ENCODE assay signal across 23 cellular contexts in the genomic region with DNA sequence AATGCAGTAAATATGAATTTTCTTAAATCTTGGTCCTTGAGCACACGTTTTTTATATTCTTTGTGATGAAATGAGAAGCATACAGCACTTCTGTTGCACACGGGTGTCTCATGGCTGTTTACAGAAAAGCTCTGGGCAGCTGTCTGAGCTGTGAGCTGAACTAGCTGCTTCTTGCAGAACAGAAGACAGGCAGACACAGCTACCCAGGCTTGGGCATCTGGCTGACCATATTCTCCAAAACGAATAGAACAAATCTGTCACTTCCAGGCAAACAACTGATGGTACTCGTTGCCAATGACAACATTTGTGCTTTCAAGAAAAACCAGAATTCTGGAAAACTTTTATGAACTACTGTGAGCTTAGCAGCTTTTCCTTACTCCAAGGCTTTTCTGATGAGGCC. TPM values are rescaled to one million over a fixed set of nuclear protein-coding genes. Genes with fewer than 3 reads are reported as not detected.
"Had no signal": no experiment of that assay in that cellular context is flagged by ENCODE, and none has a peak within 500 bp of the region (broad histone marks: within the 10 kb centered on the region; RNA-seq: fewer than 3 reads in every experiment).

No MANE protein-coding gene starts in this region.

- DNase-seq: cortex of kidney; effector memory CD4-positive, alpha-beta T cell; kidney; left cardiac atrium; left ventricle myocardium inferior; lower lobe of right lung; occipital lobe; psoas muscle; retina; right lobe of liver; stimulated activated CD4-positive, alpha-beta T cell treated with anti-CD3 and anti-CD28 coated beads, Interleukin-12 subunit alpha, Interleukin-12 subunit beta, amount 100 ng/mL, for 4 hours; stimulated activated naive CD4-positive, alpha-beta T cell treated with Interleukin-2 at 50 U/mL for 16 hours; tibial artery; upper lobe of left lung; uterus had no signal

- ATAC-seq: lower lobe of right lung; natural killer cell treated with Interleukin-12 subunit alpha and Interleukin-12 subunit beta and Interleukin-15 and Interleukin-18, amount 100 ng/mL, for 72 hours; psoas muscle had no signal

- H3K36me3 ChIP-seq: uterus had no signal

- H3K4me1 ChIP-seq: lower lobe of right lung, neural progenitor cell, psoas muscle, right lobe of liver, uterus had no signal

- H3K27me3 ChIP-seq: foreskin keratinocyte, hepatocyte, neural progenitor cell, right lobe of liver, tibial artery, upper lobe of left lung, uterus had no signal

- H3K27ac ChIP-seq: foreskin keratinocyte, hepatocyte, left ventricle myocardium inferior, lower lobe of right lung, neural progenitor cell, psoas muscle, right lobe of liver, skin epidermis, tibial artery, upper lobe of left lung, uterus had no signal

- H3K4me3 ChIP-seq: hepatocyte, left ventricle myocardium inferior, lower lobe of right lung, neural progenitor cell, psoas muscle, right lobe of liver, skin epidermis, tibial artery, upper lobe of left lung, uterus had no signal

- H3K9me3 ChIP-seq: left ventricle myocardium inferior, lower lobe of right lung, psoas muscle, right lobe of liver, tibial artery, upper lobe of left lung, uterus had no signal

RNA-seq across cellular contexts. Expression of gene PROZ, which starts 33.8 kb away (rescaled TPM):
- total RNA-seq: esophagus mucosa; foreskin keratinocyte; kidney; left cardiac atrium; left ventricle myocardium inferior; lower lobe of right lung; mesothelial cell of epicardium; natural killer cell treated with Interleukin-12 subunit alpha and Interleukin-12 subunit beta and Interleukin-15 and Interleukin-18, amount 100 ng/mL, for 72 hours; occipital lobe; psoas muscle; temporal lobe; upper lobe of left lung; uterus had no signal
